Comparison of ENCODE assay signal across 38 cellular contexts in the genomic region with DNA sequence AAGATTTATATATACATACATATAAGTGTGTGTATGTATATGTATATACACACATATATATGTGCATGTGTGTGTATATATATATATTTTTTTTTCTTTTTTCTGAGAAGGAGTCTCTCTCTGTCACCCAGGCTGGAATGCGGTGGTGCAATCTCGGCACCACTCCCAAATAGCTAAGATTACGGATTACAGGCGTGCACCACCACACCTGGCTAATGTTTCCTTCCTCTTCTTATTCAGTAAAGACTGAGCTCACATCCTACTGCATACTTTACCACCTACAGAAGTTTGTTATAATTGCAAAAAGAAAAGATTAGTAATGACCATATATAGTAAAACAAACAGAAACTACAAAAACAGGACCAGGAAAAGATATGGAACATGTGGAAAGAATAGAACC. TPM values are rescaled to one million over a fixed set of nuclear protein-coding genes. Genes with fewer than 3 reads are reported as not detected.
"Had no signal": no experiment of that assay in that cellular context is flagged by ENCODE, and none has a peak within 500 bp of the region (broad histone marks: within the 10 kb centered on the region; RNA-seq: fewer than 3 reads in every experiment).

No MANE protein-coding gene starts in this region.

- H3K4me3 ChIP-seq: adrenal gland, ascending aorta, body of pancreas, breast epithelium, cardiac muscle cell had no signal

- H3K27me3 ChIP-seq: adrenal gland, ascending aorta, body of pancreas, brain microvascular endothelial cell, breast epithelium, cardiac muscle cell had no signal

- H3K36me3 ChIP-seq: adrenal gland, ascending aorta, brain microvascular endothelial cell, breast epithelium, cardiac muscle cell had no signal

- H3K27me3 Mint-ChIP-seq: activated naive CD4-positive, alpha-beta T cell treated with anti-CD3 and anti-CD28 coated beads, Interleukin-2, amount 50 U/mL, for 24 hours; activated naive CD8-positive, alpha-beta T cell; activated naive CD8-positive, alpha-beta T cell treated with anti-CD3 and anti-CD28 coated beads for 36 hours; activated naive CD8-positive, alpha-beta T cell treated with anti-CD3 and anti-CD28 coated beads, Interleukin-2, amount 50 U/mL, for 24 hours had no signal

- H3K36me3 Mint-ChIP-seq: activated naive CD4-positive, alpha-beta T cell treated with anti-CD3 and anti-CD28 coated beads, Interleukin-2, amount 10 ng/mL, durations not matched to agents 7 days and 5 days; activated naive CD4-positive, alpha-beta T cell treated with anti-CD3 and anti-CD28 coated beads, Interleukin-2, amount 50 U/mL, for 24 hours; activated naive CD4-positive, alpha-beta T cell treated with anti-CD3 and anti-CD28 coated beads, Interleukin-2, amount 50 U/mL, for 72 hours; activated naive CD8-positive, alpha-beta T cell; activated naive CD8-positive, alpha-beta T cell treated with anti-CD3 and anti-CD28 coated beads for 36 hours; activated naive CD8-positive, alpha-beta T cell treated with anti-CD3 and anti-CD28 coated beads, Interleukin-2, amount 10 ng/mL, durations not matched to agents 7 days and 5 days; brain had no signal

- H3K27ac Mint-ChIP-seq: activated naive CD4-positive, alpha-beta T cell treated with anti-CD3 and anti-CD28 coated beads for 36 hours; activated naive CD4-positive, alpha-beta T cell treated with anti-CD3 and anti-CD28 coated beads, Interleukin-2, amount 10 ng/mL, durations not matched to agents 7 days and 5 days; activated naive CD4-positive, alpha-beta T cell treated with anti-CD3 and anti-CD28 coated beads, Interleukin-2, amount 50 U/mL, for 24 hours; activated naive CD4-positive, alpha-beta T cell treated with anti-CD3 and anti-CD28 coated beads, Interleukin-2, amount 50 U/mL, for 72 hours; activated naive CD8-positive, alpha-beta T cell; activated naive CD8-positive, alpha-beta T cell treated with anti-CD3 and anti-CD28 coated beads for 36 hours; activated naive CD8-positive, alpha-beta T cell treated with anti-CD3 and anti-CD28 coated beads, Interleukin-2, amount 10 ng/mL, durations not matched to agents 7 days and 5 days; activated naive CD8-positive, alpha-beta T cell treated with anti-CD3 and anti-CD28 coated beads, Interleukin-2, amount 50 U/mL, for 24 hours; activated T-cell treated with anti-CD3 and anti-CD28 coated beads, Interleukin-2, amount 50 U/mL, for 24 hours; activated T-cell treated with anti-CD3 and anti-CD28 coated beads, Interleukin-2, amount 50 U/mL, for 72 hours; activated T-helper 1 cell treated with anti-CD3 and anti-CD28 coated beads, Interleukin-12 subunit alpha, Interleukin-12 subunit beta, Interleukin-2, Interleukin-4 antibody, amounts not matched to agents 30 ng/mL and 10 ng/mL and 1 ng/mL, durations not matched to agents 14 hours and 24 hours and 36 hours; activated T-helper 17 cell treated with anti-CD3 and anti-CD28 coated beads, Interleukin-2, amount 50 U/mL, for 72 hours; activated T-helper 2 cell treated with anti-CD3 and anti-CD28 coated beads, Interferon-gamma antibody, Interleukin-2, Interleukin-4, amounts not matched to agents 10 μg/mL and 5 μg/mL and 100 μg/mL, durations not matched to agents 14 hours and 24 hours and 36 hours; brain had no signal

- ATAC-seq: activated naive CD4-positive, alpha-beta T cell treated with anti-CD3 and anti-CD28 coated beads, Interleukin-2, amount 50 U/mL, for 72 hours; activated naive CD8-positive, alpha-beta T cell treated with anti-CD3 and anti-CD28 coated beads, Interleukin-2, amount 50 U/mL, for 24 hours; activated T-cell treated with anti-CD3 and anti-CD28 coated beads, Interleukin-2, amount 50 U/mL, for 4 hours; activated T-cell treated with anti-CD3 and anti-CD28 coated beads, Interleukin-2, amount 50 U/mL, for 72 hours; activated T-helper 17 cell treated with anti-CD3 and anti-CD28 coated beads, Interleukin-2, amount 50 U/mL, for 72 hours; body of pancreas had no signal

- H3K27ac ChIP-seq: adrenal gland, ascending aorta, body of pancreas, brain microvascular endothelial cell, breast epithelium, cardiac muscle cell had no signal

- H3K4me3 Mint-ChIP-seq: activated naive CD4-positive, alpha-beta T cell treated with anti-CD3 and anti-CD28 coated beads for 36 hours; activated naive CD4-positive, alpha-beta T cell treated with anti-CD3 and anti-CD28 coated beads, Interleukin-2, amount 10 ng/mL, durations not matched to agents 7 days and 5 days; activated naive CD4-positive, alpha-beta T cell treated with anti-CD3 and anti-CD28 coated beads, Interleukin-2, amount 50 U/mL, for 24 hours; activated naive CD8-positive, alpha-beta T cell; activated naive CD8-positive, alpha-beta T cell treated with anti-CD3 and anti-CD28 coated beads for 36 hours; activated naive CD8-positive, alpha-beta T cell treated with anti-CD3 and anti-CD28 coated beads, Interleukin-2, amount 10 ng/mL, durations not matched to agents 7 days and 5 days; activated naive CD8-positive, alpha-beta T cell treated with anti-CD3 and anti-CD28 coated beads, Interleukin-2, amount 50 U/mL, for 24 hours; activated T-cell treated with anti-CD3 and anti-CD28 coated beads, Interleukin-2, amount 50 U/mL, for 24 hours; activated T-cell treated with anti-CD3 and anti-CD28 coated beads, Interleukin-2, amount 50 U/mL, for 4 hours; activated T-cell treated with anti-CD3 and anti-CD28 coated beads, Interleukin-2, amount 50 U/mL, for 72 hours; activated T-helper 1 cell treated with anti-CD3 and anti-CD28 coated beads, Interleukin-12 subunit alpha, Interleukin-12 subunit beta, Interleukin-2, Interleukin-4 antibody, amounts not matched to agents 30 ng/mL and 10 ng/mL and 1 ng/mL, durations not matched to agents 14 hours and 24 hours and 36 hours; activated T-helper 17 cell treated with anti-CD3 and anti-CD28 coated beads, Interleukin-2, amount 50 U/mL, for 72 hours; brain; central memory CD8-positive, alpha-beta T cell had no signal

- DNase-seq: activated effector memory CD4-positive, alpha-beta T cell treated with anti-CD3 and anti-CD28 coated beads, Interleukin-2, amount 50 U/mL, for 16 hours; activated effector memory CD4-positive, alpha-beta T cell treated with Interleukin-2 at 50 U/mL for 16 hours; activated gamma-delta T cell; activated gamma-delta T cell treated with Interleukin-2 at 50 U/mL for 16 hours; activated naive CD4-positive, alpha-beta T cell; activated naive CD4-positive, alpha-beta T cell treated with anti-CD3 and anti-CD28 coated beads for 36 hours; activated naive CD4-positive, alpha-beta T cell treated with anti-CD3 and anti-CD28 coated beads, Interleukin-2, amount 10 ng/mL, durations not matched to agents 7 days and 5 days; activated naive CD4-positive, alpha-beta T cell treated with anti-CD3 and anti-CD28 coated beads, Interleukin-2, amount 50 U/mL, for 16 hours; activated naive CD4-positive, alpha-beta T cell treated with Interleukin-2 at 50 U/mL for 16 hours; activated naive CD8-positive, alpha-beta T cell treated with anti-CD3 and anti-CD28 coated beads for 36 hours; activated naive CD8-positive, alpha-beta T cell treated with anti-CD3 and anti-CD28 coated beads, Interleukin-2, amount 10 ng/mL, durations not matched to agents 7 days and 5 days; activated naive CD8-positive, alpha-beta T cell treated with anti-CD3 and anti-CD28 coated beads, Interleukin-2, amount 50 U/mL, for 24 hours; activated T-cell treated with anti-CD3 and anti-CD28 coated beads, Interleukin-2, amount 50 U/mL, for 1 hour; activated T-cell treated with anti-CD3 and anti-CD28 coated beads, Interleukin-2, amount 50 U/mL, for 24 hours; activated T-cell treated with anti-CD3 and anti-CD28 coated beads, Interleukin-2, amount 50 U/mL, for 4 hours; activated T-cell treated with anti-CD3 and anti-CD28 coated beads, Interleukin-2, amount 50 U/mL, for 48 hours; activated T-cell treated with anti-CD3 and anti-CD28 coated beads, Interleukin-2, amount 50 U/mL, for 72 hours; adrenal gland; amniotic stem cell; amygdala; anterior cingulate cortex; aorta; body of pancreas; brain microvascular endothelial cell; caudate nucleus; central memory CD4-positive, alpha-beta T cell; cerebellar nuclear complex had no signal

- H3K4me1 Mint-ChIP-seq: activated naive CD4-positive, alpha-beta T cell treated with anti-CD3 and anti-CD28 coated beads, Interleukin-2, amount 10 ng/mL, durations not matched to agents 7 days and 5 days; activated naive CD4-positive, alpha-beta T cell treated with anti-CD3 and anti-CD28 coated beads, Interleukin-2, amount 50 U/mL, for 24 hours; activated naive CD8-positive, alpha-beta T cell treated with anti-CD3 and anti-CD28 coated beads for 36 hours; activated naive CD8-positive, alpha-beta T cell treated with anti-CD3 and anti-CD28 coated beads, Interleukin-2, amount 50 U/mL, for 24 hours; activated T-helper 17 cell treated with anti-CD3 and anti-CD28 coated beads, Interleukin-2, amount 50 U/mL, for 72 hours; brain; central memory CD8-positive, alpha-beta T cell had no signal

- H3K4me1 ChIP-seq: adrenal gland, ascending aorta, body of pancreas, breast epithelium had no signal

- H3K9me3 ChIP-seq: adrenal gland, ascending aorta, body of pancreas, breast epithelium had no signal

- H3K9me3 Mint-ChIP-seq: activated naive CD4-positive, alpha-beta T cell treated with anti-CD3 and anti-CD28 coated beads for 36 hours; activated naive CD4-positive, alpha-beta T cell treated with anti-CD3 and anti-CD28 coated beads, Interleukin-2, amount 50 U/mL, for 24 hours; activated naive CD4-positive, alpha-beta T cell treated with anti-CD3 and anti-CD28 coated beads, Interleukin-2, amount 50 U/mL, for 72 hours; activated naive CD8-positive, alpha-beta T cell treated with anti-CD3 and anti-CD28 coated beads for 36 hours; activated naive CD8-positive, alpha-beta T cell treated with anti-CD3 and anti-CD28 coated beads, Interleukin-2, amount 50 U/mL, for 24 hours; activated T-cell treated with anti-CD3 and anti-CD28 coated beads, Interleukin-2, amount 50 U/mL, for 24 hours; activated T-cell treated with anti-CD3 and anti-CD28 coated beads, Interleukin-2, amount 50 U/mL, for 4 hours; activated T-cell treated with anti-CD3 and anti-CD28 coated beads, Interleukin-2, amount 50 U/mL, for 72 hours; activated T-helper 17 cell treated with anti-CD3 and anti-CD28 coated beads, Interleukin-2, amount 50 U/mL, for 72 hours; activated T-helper 2 cell treated with anti-CD3 and anti-CD28 coated beads, Interferon-gamma antibody, Interleukin-2, Interleukin-4, amounts not matched to agents 10 μg/mL and 5 μg/mL and 100 μg/mL, durations not matched to agents 14 hours and 24 hours and 36 hours; central memory CD8-positive, alpha-beta T cell had no signal

RNA-seq across cellular contexts. Expression of a gene that starts 59.1 kb away (rescaled TPM):
- total RNA-seq: activated T-helper 2 cell treated with anti-CD3 and anti-CD28 coated beads, Interferon-gamma antibody, Interleukin-2, Interleukin-4, amounts not matched to agents 10 μg/mL and 5 μg/mL and 100 μg/mL, durations not matched to agents 14 hours and 24 hours and 36 hours had no signal
